26 cellular contexts compared by ENCODE assay signal in the genomic region with DNA sequence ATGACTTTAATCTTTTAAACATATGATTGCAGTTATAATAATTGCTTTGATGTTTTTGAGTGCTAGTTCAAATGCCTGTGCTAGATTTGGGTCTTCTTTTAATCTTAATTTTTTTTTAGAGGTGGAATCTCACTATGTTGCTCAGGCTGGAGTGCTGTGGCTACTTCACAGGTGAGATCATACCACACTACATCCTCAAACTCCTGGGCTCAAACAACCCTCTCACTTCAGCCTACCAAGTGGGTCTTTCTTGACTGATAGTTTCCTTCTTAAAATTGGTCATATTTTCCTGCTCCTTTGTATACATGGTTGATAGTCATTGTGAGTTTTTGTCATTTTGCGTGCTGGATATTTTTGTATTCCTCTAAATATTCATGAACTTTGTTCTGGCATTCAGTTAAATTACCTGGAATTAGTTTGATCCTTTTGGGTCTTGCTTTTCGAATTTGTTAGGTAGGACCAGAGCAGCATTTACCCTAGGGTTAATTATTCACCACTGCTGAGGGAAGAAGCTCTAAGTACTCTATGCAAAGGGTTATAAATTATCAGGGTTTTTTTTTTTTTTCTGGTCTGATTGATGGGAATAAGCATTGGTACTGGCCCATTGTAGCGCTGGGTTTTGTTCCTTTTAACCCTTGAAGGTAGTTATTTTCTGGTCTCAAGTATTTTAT. TPM values are rescaled to one million over a fixed set of nuclear protein-coding genes. Genes with fewer than 3 reads are reported as not detected.
"Had no signal": no experiment of that assay in that cellular context is flagged by ENCODE, and none has a peak within 500 bp of the region (broad histone marks: within the 10 kb centered on the region; RNA-seq: fewer than 3 reads in every experiment).

No MANE protein-coding gene starts in this region.

- DNase-seq: activated CD4-positive, alpha-beta T cell treated with anti-CD3 and anti-CD28 coated beads for 48 hours; activated CD4-positive, alpha-beta T cell treated with anti-CD3 and anti-CD28 coated beads, Interleukin-2, amount 50 U/mL, for 4 hours; activated CD4-positive, CD25-positive, alpha-beta regulatory T cell treated with anti-CD3 and anti-CD28 coated beads, Interleukin-2, amount 50 U/mL, for 72 hours; activated CD8-positive, alpha-beta memory T cell treated with anti-CD3 and anti-CD28 coated beads for 24 hours; activated naive CD4-positive, alpha-beta T cell treated with anti-CD3 and anti-CD28 coated beads, Interleukin-2, amount 50 U/mL, for 16 hours; amniotic stem cell; body of pancreas; central memory CD4-positive, alpha-beta T cell; Kasumi-1; KBM-7; NCI-H1048; NCI-H146; NCI-H1930; NCI-H2171; NCI-H2227 treated with DMSO at 0.1 percent for 48 hours; NCI-H510A; NCI-H526 treated with DMSO at 0.1 percent for 48 hours; NCI-H82; SIG-M5; T-helper 17 cell; T-helper 9 cell had no signal

- FAIRE-seq: bronchial epithelial cell had no signal

- H3K9me3 ChIP-seq: ascending aorta, body of pancreas had no signal

- ATAC-seq: body of pancreas, T-helper 17 cell, WTC11 had no signal

- H3K36me3 Mint-ChIP-seq: WTC11 had no signal

- H3K4me3 Mint-ChIP-seq: T-helper 17 cell, WTC11 had no signal

- H3K27ac Mint-ChIP-seq: T-helper 17 cell, WTC11 had no signal

- H3K4me1 Mint-ChIP-seq: T-helper 17 cell, WTC11 had no signal

- H3K4me3 ChIP-seq: ascending aorta, body of pancreas had no signal

- H3K36me3 ChIP-seq: ascending aorta had no signal

- H3K27ac ChIP-seq: ascending aorta, body of pancreas had no signal

- H3K4me1 ChIP-seq: ascending aorta, body of pancreas had no signal

- H3K27me3 ChIP-seq: ascending aorta, body of pancreas had no signal

RNA-seq across cellular contexts. Expression of a gene that starts 21.0 kb away (rescaled TPM):
- total RNA-seq: ascending aorta, body of pancreas, bronchial epithelial cell, OCI-LY7, RPMI7951, T-helper 17 cell, WTC11 had no signal

RNA-seq across cellular contexts. Expression of a gene that starts 40.6 kb away (rescaled TPM):
- total RNA-seq: ascending aorta, body of pancreas, bronchial epithelial cell, OCI-LY7, RPMI7951, T-helper 17 cell, WTC11 had no signal
